1 cellular context compared by ENCODE assay signal in the genomic region with DNA sequence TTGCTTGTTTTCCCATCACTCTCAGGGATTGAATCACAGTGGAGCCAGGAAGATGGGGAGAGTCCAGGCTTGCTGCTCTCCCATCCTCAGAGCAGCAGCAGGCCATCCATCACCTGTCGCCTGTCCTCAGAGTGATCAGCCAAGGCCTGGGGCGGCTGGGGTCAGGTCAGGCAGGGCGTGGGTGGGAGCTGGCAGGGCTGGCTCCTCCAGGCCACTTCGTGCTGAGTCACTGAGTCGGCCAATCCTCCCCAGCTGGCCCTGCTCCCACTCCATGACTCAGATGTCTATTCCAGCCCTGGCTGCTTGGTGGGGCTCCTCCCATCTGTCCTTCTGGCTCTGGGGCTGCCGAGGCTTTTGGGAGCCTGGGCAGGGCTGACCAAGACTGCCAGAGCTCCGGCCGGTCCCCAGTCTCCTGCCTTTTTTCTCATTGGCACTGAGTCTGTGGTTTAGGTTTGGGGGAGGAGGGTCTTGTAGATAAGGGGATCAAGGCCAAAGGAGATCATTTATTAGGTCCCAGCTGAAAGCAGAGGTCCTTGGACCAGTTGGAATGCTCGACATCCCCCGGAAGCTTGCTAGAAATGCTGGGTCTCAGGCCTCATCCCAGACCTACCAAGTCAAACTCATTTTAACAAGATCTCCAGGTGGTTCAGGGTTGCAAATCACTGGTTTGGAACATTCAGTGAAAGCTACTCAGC.
TF ChIP-seq lines count a peak whose summit lies in the region.

No MANE protein-coding gene starts in this region.

TF ChIP-seq in K562, 482 proteins besides CTCF, POLR2A, EP300 and RAD21 (continued from another document and continues in another):
- TF ChIP-seq, protein P1, sequence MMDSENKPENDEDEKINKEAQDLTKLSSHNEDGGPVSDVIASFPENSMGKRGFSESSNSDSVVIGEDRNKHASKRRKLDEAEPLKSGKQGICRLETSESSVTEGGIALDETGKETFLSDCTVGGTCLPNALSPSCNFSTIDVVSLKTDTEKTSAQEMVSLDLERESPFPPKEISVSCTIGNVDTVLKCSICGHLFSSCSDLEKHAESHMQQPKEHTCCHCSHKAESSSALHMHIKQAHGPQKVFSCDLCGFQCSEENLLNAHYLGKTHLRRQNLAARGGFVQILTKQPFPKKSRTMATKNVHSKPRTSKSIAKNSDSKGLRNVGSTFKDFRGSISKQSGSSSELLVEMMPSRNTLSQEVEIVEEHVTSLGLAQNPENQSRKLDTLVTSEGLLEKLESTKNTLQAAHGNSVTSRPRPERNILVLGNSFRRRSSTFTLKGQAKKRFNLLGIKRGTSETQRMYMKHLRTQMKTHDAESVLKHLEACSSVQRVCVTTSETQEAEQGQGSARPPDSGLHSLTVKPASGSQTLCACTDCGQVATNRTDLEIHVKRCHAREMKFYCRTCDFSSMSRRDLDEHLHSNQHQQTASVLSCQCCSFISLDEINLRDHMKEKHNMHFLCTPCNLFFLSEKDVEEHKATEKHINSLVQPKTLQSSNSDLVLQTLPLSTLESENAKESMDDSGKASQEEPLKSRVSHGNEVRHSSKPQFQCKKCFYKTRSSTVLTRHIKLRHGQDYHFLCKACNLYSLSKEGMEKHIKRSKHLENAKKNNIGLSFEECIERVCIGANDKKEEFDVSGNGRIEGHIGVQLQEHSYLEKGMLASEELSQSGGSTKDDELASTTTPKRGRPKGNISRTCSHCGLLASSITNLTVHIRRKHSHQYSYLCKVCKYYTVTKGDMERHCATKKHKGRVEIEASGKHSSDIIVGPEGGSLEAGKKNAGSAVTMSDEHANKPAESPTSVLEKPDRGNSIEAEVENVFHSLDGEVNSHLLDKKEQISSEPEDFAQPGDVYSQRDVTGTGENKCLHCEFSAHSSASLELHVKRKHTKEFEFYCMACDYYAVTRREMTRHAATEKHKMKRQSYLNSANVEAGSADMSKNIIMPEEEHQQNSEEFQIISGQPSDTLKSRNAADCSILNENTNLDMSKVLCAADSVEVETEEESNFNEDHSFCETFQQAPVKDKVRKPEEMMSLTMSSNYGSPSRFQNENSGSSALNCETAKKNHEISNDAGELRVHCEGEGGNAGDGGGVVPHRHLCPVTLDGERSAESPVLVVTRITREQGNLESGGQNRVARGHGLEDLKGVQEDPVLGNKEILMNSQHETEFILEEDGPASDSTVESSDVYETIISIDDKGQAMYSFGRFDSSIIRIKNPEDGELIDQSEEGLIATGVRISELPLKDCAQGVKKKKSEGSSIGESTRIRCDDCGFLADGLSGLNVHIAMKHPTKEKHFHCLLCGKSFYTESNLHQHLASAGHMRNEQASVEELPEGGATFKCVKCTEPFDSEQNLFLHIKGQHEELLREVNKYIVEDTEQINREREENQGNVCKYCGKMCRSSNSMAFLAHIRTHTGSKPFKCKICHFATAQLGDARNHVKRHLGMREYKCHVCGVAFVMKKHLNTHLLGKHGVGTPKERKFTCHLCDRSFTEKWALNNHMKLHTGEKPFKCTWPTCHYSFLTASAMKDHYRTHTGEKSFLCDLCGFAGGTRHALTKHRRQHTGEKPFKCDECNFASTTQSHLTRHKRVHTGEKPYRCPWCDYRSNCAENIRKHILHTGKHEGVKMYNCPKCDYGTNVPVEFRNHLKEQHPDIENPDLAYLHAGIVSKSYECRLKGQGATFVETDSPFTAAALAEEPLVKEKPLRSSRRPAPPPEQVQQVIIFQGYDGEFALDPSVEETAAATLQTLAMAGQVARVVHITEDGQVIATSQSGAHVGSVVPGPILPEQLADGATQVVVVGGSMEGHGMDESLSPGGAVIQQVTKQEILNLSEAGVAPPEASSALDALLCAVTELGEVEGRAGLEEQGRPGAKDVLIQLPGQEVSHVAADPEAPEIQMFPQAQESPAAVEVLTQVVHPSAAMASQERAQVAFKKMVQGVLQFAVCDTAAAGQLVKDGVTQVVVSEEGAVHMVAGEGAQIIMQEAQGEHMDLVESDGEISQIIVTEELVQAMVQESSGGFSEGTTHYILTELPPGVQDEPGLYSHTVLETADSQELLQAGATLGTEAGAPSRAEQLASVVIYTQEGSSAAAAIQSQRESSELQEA (IDR thresholded peaks at IDR 0.05; ENCODE audit: low read depth): no peak
- TF ChIP-seq YBX1 (IDR thresholded peaks at IDR 0.05): no peak
- no peak for TF ChIP-seq SRSF1 (IDR thresholded peaks at IDR 0.05; ENCODE audit: low read depth, low read length)
- TF ChIP-seq MAZ (CRISPR knock-in tag; conservative IDR thresholded peaks at IDR 0.05 in 1 of 2, IDR thresholded peaks at IDR 0.05 in 1 of 2): peak; percentile 67 to 85
- TF ChIP-seq SLC30A9 (CRISPR knock-in tag; IDR thresholded peaks at IDR 0.05): no peak
- TF ChIP-seq, protein P2, sequence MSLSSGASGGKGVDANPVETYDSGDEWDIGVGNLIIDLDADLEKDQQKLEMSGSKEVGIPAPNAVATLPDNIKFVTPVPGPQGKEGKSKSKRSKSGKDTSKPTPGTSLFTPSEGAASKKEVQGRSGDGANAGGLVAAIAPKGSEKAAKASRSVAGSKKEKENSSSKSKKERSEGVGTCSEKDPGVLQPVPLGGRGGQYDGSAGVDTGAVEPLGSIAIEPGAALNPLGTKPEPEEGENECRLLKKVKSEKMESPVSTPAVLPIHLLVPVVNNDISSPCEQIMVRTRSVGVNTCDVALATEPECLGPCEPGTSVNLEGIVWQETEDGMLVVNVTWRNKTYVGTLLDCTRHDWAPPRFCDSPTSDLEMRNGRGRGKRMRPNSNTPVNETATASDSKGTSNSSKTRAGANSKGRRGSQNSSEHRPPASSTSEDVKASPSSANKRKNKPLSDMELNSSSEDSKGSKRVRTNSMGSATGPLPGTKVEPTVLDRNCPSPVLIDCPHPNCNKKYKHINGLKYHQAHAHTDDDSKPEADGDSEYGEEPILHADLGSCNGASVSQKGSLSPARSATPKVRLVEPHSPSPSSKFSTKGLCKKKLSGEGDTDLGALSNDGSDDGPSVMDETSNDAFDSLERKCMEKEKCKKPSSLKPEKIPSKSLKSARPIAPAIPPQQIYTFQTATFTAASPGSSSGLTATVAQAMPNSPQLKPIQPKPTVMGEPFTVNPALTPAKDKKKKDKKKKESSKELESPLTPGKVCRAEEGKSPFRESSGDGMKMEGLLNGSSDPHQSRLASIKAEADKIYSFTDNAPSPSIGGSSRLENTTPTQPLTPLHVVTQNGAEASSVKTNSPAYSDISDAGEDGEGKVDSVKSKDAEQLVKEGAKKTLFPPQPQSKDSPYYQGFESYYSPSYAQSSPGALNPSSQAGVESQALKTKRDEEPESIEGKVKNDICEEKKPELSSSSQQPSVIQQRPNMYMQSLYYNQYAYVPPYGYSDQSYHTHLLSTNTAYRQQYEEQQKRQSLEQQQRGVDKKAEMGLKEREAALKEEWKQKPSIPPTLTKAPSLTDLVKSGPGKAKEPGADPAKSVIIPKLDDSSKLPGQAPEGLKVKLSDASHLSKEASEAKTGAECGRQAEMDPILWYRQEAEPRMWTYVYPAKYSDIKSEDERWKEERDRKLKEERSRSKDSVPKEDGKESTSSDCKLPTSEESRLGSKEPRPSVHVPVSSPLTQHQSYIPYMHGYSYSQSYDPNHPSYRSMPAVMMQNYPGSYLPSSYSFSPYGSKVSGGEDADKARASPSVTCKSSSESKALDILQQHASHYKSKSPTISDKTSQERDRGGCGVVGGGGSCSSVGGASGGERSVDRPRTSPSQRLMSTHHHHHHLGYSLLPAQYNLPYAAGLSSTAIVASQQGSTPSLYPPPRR (CRISPR knock-in tag; IDR thresholded peaks at IDR 0.05; ENCODE audit: borderline replicate concordance): peak; percentile 82; the same call in 1 of the 2 replicates
- peak; percentile 94 for TF ChIP-seq SMARCE1 (IDR thresholded peaks at IDR 0.05)
- no peak for TF ChIP-seq ZNF76 (CRISPR knock-in tag; IDR thresholded peaks at IDR 0.05; ENCODE audit: borderline replicate concordance)
- peak; percentile 86; the same call in 1 of the 2 replicates for TF ChIP-seq ZBTB7A (IDR thresholded peaks at IDR 0.05; ENCODE audit: borderline replicate concordance, control insufficient read depth, low read depth, low read length)
- TF ChIP-seq TCF3 (CRISPR knock-in tag; IDR thresholded peaks at IDR 0.05): peak; percentile 73
- TF ChIP-seq GABPB2 (CRISPR knock-in tag; conservative IDR thresholded peaks at IDR 0.05): no peak
- no peak for TF ChIP-seq ZNF184 (CRISPR knock-in tag; IDR thresholded peaks at IDR 0.05)
- TF ChIP-seq, protein P3, sequence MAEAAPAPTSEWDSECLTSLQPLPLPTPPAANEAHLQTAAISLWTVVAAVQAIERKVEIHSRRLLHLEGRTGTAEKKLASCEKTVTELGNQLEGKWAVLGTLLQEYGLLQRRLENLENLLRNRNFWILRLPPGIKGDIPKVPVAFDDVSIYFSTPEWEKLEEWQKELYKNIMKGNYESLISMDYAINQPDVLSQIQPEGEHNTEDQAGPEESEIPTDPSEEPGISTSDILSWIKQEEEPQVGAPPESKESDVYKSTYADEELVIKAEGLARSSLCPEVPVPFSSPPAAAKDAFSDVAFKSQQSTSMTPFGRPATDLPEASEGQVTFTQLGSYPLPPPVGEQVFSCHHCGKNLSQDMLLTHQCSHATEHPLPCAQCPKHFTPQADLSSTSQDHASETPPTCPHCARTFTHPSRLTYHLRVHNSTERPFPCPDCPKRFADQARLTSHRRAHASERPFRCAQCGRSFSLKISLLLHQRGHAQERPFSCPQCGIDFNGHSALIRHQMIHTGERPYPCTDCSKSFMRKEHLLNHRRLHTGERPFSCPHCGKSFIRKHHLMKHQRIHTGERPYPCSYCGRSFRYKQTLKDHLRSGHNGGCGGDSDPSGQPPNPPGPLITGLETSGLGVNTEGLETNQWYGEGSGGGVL (CRISPR knock-in tag; IDR thresholded peaks at IDR 0.05): no peak
- TF ChIP-seq ZBTB8A (IDR thresholded peaks at IDR 0.05; ENCODE audit: partially characterized antibody): no peak
- TF ChIP-seq HNRNPH1 (optimal IDR thresholded peaks at IDR 0.05; ENCODE audit: low read depth, low read length): no peak
- peak in 1 of 2 experiments; percentile 59; a peak in 1 of 3 replicates for TF ChIP-seq CBX3 (IDR thresholded peaks at IDR 0.05; ENCODE audit: borderline replicate concordance in 1 of 2, low read length in 2 of 2)
- TF ChIP-seq, protein P4, sequence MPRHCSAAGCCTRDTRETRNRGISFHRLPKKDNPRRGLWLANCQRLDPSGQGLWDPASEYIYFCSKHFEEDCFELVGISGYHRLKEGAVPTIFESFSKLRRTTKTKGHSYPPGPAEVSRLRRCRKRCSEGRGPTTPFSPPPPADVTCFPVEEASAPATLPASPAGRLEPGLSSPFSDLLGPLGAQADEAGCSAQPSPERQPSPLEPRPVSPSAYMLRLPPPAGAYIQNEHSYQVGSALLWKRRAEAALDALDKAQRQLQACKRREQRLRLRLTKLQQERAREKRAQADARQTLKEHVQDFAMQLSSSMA (CRISPR knock-in tag; IDR thresholded peaks at IDR 0.05): no peak
- no peak for TF ChIP-seq NR1H2 (CRISPR knock-in tag; IDR thresholded peaks at IDR 0.05)
- TF ChIP-seq PHF20 (IDR thresholded peaks at IDR 0.05; ENCODE audit: partially characterized antibody): no peak
- no peak for TF ChIP-seq IRF2 (CRISPR knock-in tag; IDR thresholded peaks at IDR 0.05)
- TF ChIP-seq DMBX1 (CRISPR knock-in tag; IDR thresholded peaks at IDR 0.05; ENCODE audit: borderline replicate concordance): no peak; the same call in none of the 2 replicates
- TF ChIP-seq KAT7 (CRISPR knock-in tag; IDR thresholded peaks at IDR 0.05; ENCODE audit: borderline replicate concordance): no peak; the same call in 1 of the 2 replicates
- no peak for TF ChIP-seq THRAP3 (IDR thresholded peaks at IDR 0.05; ENCODE audit: borderline replicate concordance)
- TF ChIP-seq ZNF444 (CRISPR knock-in tag; IDR thresholded peaks at IDR 0.05): no peak; the same call in 1 of the 2 replicates
- TF ChIP-seq SNIP1 (IDR thresholded peaks at IDR 0.05; ENCODE audit: low read depth): no peak
- TF ChIP-seq, protein P5, sequence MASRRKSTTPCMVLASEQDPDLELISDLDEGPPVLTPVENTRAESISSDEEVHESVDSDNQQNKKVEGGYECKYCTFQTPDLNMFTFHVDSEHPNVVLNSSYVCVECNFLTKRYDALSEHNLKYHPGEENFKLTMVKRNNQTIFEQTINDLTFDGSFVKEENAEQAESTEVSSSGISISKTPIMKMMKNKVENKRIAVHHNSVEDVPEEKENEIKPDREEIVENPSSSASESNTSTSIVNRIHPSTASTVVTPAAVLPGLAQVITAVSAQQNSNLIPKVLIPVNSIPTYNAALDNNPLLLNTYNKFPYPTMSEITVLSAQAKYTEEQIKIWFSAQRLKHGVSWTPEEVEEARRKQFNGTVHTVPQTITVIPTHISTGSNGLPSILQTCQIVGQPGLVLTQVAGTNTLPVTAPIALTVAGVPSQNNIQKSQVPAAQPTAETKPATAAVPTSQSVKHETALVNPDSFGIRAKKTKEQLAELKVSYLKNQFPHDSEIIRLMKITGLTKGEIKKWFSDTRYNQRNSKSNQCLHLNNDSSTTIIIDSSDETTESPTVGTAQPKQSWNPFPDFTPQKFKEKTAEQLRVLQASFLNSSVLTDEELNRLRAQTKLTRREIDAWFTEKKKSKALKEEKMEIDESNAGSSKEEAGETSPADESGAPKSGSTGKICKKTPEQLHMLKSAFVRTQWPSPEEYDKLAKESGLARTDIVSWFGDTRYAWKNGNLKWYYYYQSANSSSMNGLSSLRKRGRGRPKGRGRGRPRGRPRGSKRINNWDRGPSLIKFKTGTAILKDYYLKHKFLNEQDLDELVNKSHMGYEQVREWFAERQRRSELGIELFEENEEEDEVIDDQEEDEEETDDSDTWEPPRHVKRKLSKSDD (conservative IDR thresholded peaks at IDR 0.05; ENCODE audit: low read length): no peak
- TF ChIP-seq, protein P6, sequence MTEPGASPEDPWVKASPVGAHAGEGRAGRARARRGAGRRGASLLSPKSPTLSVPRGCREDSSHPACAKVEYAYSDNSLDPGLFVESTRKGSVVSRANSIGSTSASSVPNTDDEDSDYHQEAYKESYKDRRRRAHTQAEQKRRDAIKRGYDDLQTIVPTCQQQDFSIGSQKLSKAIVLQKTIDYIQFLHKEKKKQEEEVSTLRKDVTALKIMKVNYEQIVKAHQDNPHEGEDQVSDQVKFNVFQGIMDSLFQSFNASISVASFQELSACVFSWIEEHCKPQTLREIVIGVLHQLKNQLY (CRISPR knock-in tag; conservative IDR thresholded peaks at IDR 0.05): no peak
- TF ChIP-seq, protein P7, sequence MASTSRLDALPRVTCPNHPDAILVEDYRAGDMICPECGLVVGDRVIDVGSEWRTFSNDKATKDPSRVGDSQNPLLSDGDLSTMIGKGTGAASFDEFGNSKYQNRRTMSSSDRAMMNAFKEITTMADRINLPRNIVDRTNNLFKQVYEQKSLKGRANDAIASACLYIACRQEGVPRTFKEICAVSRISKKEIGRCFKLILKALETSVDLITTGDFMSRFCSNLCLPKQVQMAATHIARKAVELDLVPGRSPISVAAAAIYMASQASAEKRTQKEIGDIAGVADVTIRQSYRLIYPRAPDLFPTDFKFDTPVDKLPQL (IDR thresholded peaks at IDR 0.05; ENCODE audit: extremely low read depth, insufficient read length): no peak
- TF ChIP-seq, protein P8, sequence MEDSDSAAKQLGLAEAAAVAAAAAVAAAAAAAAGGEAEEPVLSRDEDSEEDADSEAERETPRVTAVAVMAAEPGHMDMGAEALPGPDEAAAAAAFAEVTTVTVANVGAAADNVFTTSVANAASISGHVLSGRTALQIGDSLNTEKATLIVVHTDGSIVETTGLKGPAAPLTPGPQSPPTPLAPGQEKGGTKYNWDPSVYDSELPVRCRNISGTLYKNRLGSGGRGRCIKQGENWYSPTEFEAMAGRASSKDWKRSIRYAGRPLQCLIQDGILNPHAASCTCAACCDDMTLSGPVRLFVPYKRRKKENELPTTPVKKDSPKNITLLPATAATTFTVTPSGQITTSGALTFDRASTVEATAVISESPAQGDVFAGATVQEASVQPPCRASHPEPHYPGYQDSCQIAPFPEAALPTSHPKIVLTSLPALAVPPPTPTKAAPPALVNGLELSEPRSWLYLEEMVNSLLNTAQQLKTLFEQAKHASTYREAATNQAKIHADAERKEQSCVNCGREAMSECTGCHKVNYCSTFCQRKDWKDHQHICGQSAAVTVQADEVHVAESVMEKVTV (CRISPR knock-in tag; IDR thresholded peaks at IDR 0.05): no peak
- TF ChIP-seq PHF8 (IDR thresholded peaks at IDR 0.05; ENCODE audit: borderline replicate concordance, low read length): peak; percentile 48; the same call in 1 of the 2 replicates
- no peak for TF ChIP-seq ZNF75A (CRISPR knock-in tag; IDR thresholded peaks at IDR 0.05)
- TF ChIP-seq POLR2G (IDR thresholded peaks at IDR 0.05; ENCODE audit: low read depth, low read length): peak; percentile 79
- TF ChIP-seq RBM39 (optimal IDR thresholded peaks at IDR 0.05; ENCODE audit: low read depth, low read length): no peak
